Comparison of ENCODE assay signal across 14 cellular contexts in the genomic region with DNA sequence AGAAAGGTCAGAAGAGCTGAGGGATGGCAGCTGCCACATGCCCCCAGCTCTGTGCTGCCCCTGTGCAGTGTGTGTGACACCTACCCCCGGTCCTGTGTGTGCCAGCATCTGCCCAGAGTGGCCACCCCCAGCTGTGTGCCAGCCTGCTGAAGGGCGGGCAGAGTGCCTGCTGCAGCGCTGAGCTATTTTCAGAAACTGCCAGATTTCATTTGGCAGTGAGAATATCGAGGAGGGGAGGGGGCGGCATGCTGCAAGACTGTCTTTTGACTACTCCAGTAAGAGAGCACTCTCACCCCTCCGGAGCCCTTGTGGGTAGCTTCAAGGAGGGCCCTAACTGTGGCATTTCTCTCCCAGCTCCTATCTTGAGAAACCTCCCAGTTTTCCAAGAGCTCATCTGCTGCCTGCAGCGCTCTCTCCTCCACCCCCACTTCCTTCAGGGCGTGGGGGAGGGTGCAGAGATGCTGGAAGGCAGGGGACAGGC. TPM values are rescaled to one million over a fixed set of nuclear protein-coding genes. Genes with fewer than 3 reads are reported as not detected.
DNase-seq lines count a peak whose midpoint lies in the region; ATAC-seq and TF ChIP-seq lines count a peak whose summit lies in the region.
"Had no signal": no experiment of that assay in that cellular context is flagged by ENCODE, and none has a peak within 500 bp of the region (broad histone marks: within the 10 kb centered on the region; RNA-seq: fewer than 3 reads in every experiment).

No MANE protein-coding gene starts in this region.

- DNase-seq in activated naive CD4-positive, alpha-beta T cell treated with anti-CD3 and anti-CD28 coated beads, Interleukin-2, amount 50 U/mL, for 72 hours (ENCODE audit: low spot score in 2 of 2) = no peak
- DNase-seq in activated naive CD4-positive, alpha-beta T cell treated with Interleukin-2 at 50 U/mL for 16 hours = no peak
- DNase-seq in Right ventricle myocardium inferior (ENCODE audit: missing footprints) (peak; percentile 86), testis (peak; percentile 39), mesenchymal stem cell (no peak), mucosa of gallbladder (ENCODE audit: low spot score) (no peak), GM19240 (ENCODE audit: insufficient read length, low spot score) (no peak)
- no peak for DNase-seq in naive thymus-derived CD8-positive, alpha-beta T cell
- DNase-seq: kidney glomerular epithelial cell; retina; stimulated activated CD4-positive, alpha-beta T cell treated with anti-CD3 and anti-CD28 coated beads, Interleukin-2, amount 100 ng/mL, for 48 hours had no signal

- no peak overlapping the region for H4K91ac ChIP-seq in mesenchymal stem cell (ENCODE audit: low read length)

- ATAC-seq in activated naive CD4-positive, alpha-beta T cell treated with anti-CD3 and anti-CD28 coated beads, Interleukin-2, amount 50 U/mL, for 72 hours = no peak
- peak; percentile 87 for ATAC-seq in Right ventricle myocardium inferior
- ATAC-seq in naive thymus-derived CD8-positive, alpha-beta T cell = no peak

- H3K18ac ChIP-seq in mesenchymal stem cell (ENCODE audit: low read depth in 1 of 2, low read length in 2 of 2) = no peak overlapping the region

- no peak overlapping the region for H3K4me3 Mint-ChIP-seq in naive thymus-derived CD8-positive, alpha-beta T cell
- H3K4me3 Mint-ChIP-seq: IgD-negative memory B cell; T-helper 1 cell treated with Interleukin-12 subunit alpha and Interleukin-12 subunit beta and Interleukin-4 antibody, amounts not matched to agents 30 μg/mL and 1 μg/mL, for 36 hours had no signal

- H3K9ac ChIP-seq in mesenchymal stem cell (ENCODE audit: low read length) = no peak overlapping the region

- H2BK12ac ChIP-seq in mesenchymal stem cell (ENCODE audit: low read length in 2 of 2) = no peak overlapping the region

- H3K27ac ChIP-seq in testis (no peak overlapping the region), mesenchymal stem cell (ENCODE audit: low read length, poor library complexity, severe bottlenecking) (no peak overlapping the region)
- H3K27ac ChIP-seq: epithelial cell of prostate had no signal

- H2AFZ ChIP-seq in mesenchymal stem cell (ENCODE audit: low read depth, low read length) = no peak overlapping the region

- 56 to 64% methylated on average over 6 to 8 of the region's 8 CpGs for WGBS in testis, 2 donors
- WGBS in mesenchymal stem cell = 96% methylated on average over 5 of the region's 8 CpGs

- H3K4me2 ChIP-seq in mesenchymal stem cell (ENCODE audit: low read length, poor library complexity, severe bottlenecking) = no peak overlapping the region

- H3K9me3 Mint-ChIP-seq in activated naive CD4-positive, alpha-beta T cell treated with anti-CD3 and anti-CD28 coated beads, Interleukin-2, amount 50 U/mL, for 72 hours = no peaks in the 10 kb centered on the region
- no peaks in the 10 kb centered on the region for H3K9me3 Mint-ChIP-seq in naive thymus-derived CD8-positive, alpha-beta T cell
- H3K9me3 Mint-ChIP-seq: IgD-negative memory B cell; T-helper 1 cell treated with Interleukin-12 subunit alpha and Interleukin-12 subunit beta and Interleukin-4 antibody, amounts not matched to agents 30 μg/mL and 1 μg/mL, for 36 hours had no signal

- H2BK120ac ChIP-seq in mesenchymal stem cell (ENCODE audit: low read depth, low read length) = no peak overlapping the region

- H2BK5ac ChIP-seq in mesenchymal stem cell (ENCODE audit: low read depth, low read length, poor library complexity, severe bottlenecking) = no peak overlapping the region

- no peak overlapping the region for H4K8ac ChIP-seq in mesenchymal stem cell (ENCODE audit: low read length)

- H3K14ac ChIP-seq in mesenchymal stem cell (ENCODE audit: low read length in 2 of 2) = no peak overlapping the region

- H3K79me1 ChIP-seq in mesenchymal stem cell (replicated peaks; ENCODE audit: low read length, poor library complexity, severe bottlenecking) = no peaks in the 10 kb centered on the region

- H3K27ac Mint-ChIP-seq in activated naive CD4-positive, alpha-beta T cell treated with anti-CD3 and anti-CD28 coated beads, Interleukin-2, amount 50 U/mL, for 72 hours = peak overlapping the region; percentile 44 to 69
- peak overlapping the region in 7 of 10 donors; percentile 19 to 83 (median 62) for H3K27ac Mint-ChIP-seq in naive thymus-derived CD8-positive, alpha-beta T cell
- H3K27ac Mint-ChIP-seq: IgD-negative memory B cell; T-helper 1 cell treated with Interleukin-12 subunit alpha and Interleukin-12 subunit beta and Interleukin-4 antibody, amounts not matched to agents 30 μg/mL and 1 μg/mL, for 36 hours had no signal

- POLR2A ChIA-PET in naive thymus-derived CD8-positive, alpha-beta T cell (lab: Charles Lee) = interaction anchor here (1.0 kb wide), 1 partner anchor 9 kb away, joined by 3 read pairs; no protein-coding TSS in a partner anchor

- peaks cover 7% of the 10 kb centered on the region for H3K4me1 ChIP-seq in testis
- H3K4me1 ChIP-seq in mesenchymal stem cell (ENCODE audit: control insufficient read depth, insufficient read depth, low read depth, low read length) = peaks cover 3% of the 10 kb centered on the region

- no peak overlapping the region for H2AK5ac ChIP-seq in mesenchymal stem cell (ENCODE audit: low read length, severe bottlenecking)

- no peak overlapping the region for H3K23ac ChIP-seq in mesenchymal stem cell (ENCODE audit: low read length in 2 of 2)

- H3K4ac ChIP-seq in mesenchymal stem cell (ENCODE audit: low read depth in 1 of 2, low read length in 2 of 2) = no peak overlapping the region

- TF ChIP-seq POLR2A in testis (IDR thresholded peaks at IDR 0.05) = no peak

- H3K36me3 Mint-ChIP-seq in activated naive CD4-positive, alpha-beta T cell treated with anti-CD3 and anti-CD28 coated beads, Interleukin-2, amount 50 U/mL, for 72 hours = peaks cover 2 to 8% of the 10 kb centered on the region in 2 donors
- peaks cover 0 to 43% (median 0%) of the 10 kb centered on the region in 3 donors for H3K36me3 Mint-ChIP-seq in naive thymus-derived CD8-positive, alpha-beta T cell

- intact Hi-C loops in Right ventricle myocardium inferior (cut with DNase I) (loop anchor here (1.0 kb wide), 2 partner anchors 24 to 30 kb away; no protein-coding TSS in a partner anchor), testis (cut with DNase I; ENCODE audit: low total_unique reads) (no loop called here)

- H3K36me3 ChIP-seq in testis (ENCODE audit: low read depth, missing control alignments) (no peaks in the 10 kb centered on the region), mesenchymal stem cell (ENCODE audit: control insufficient read depth in 1 of 2, insufficient read depth in 2 of 2, low read depth in 1 of 2, low read length in 2 of 2) (peaks cover 40 to 60% of the 10 kb centered on the region in 2 experiments)

- H3K27me3 ChIP-seq in testis (no peaks in the 10 kb centered on the region), mesenchymal stem cell (ENCODE audit: control insufficient read depth in 1 of 2, insufficient read depth in 1 of 2, low read length in 2 of 2) (peaks cover 0 to 9% of the 10 kb centered on the region in 2 experiments)

- H3K27me3 Mint-ChIP-seq in naive thymus-derived CD8-positive, alpha-beta T cell = no peaks in the 10 kb centered on the region
- H3K27me3 Mint-ChIP-seq: IgD-negative memory B cell had no signal

- H2BK15ac ChIP-seq in mesenchymal stem cell (ENCODE audit: low read depth, poor library complexity, severe bottlenecking) = no peak overlapping the region

- TF ChIP-seq CTCF in testis (IDR thresholded peaks at IDR 0.05) = no peak

- no peaks in the 10 kb centered on the region for H3K9me3 ChIP-seq in testis
- no peaks in the 10 kb centered on the region for H3K9me3 ChIP-seq in mesenchymal stem cell (ENCODE audit: control insufficient read depth, low read length)

- H3K4me1 Mint-ChIP-seq in naive thymus-derived CD8-positive, alpha-beta T cell = peaks cover 0 to 7% (median 3%) of the 10 kb centered on the region in 4 donors
- H3K4me1 Mint-ChIP-seq: IgD-negative memory B cell had no signal

- H3K4me3 ChIP-seq in testis (no peak overlapping the region), mesenchymal stem cell (ENCODE audit: insufficient read depth in 1 of 2, low read depth in 1 of 2, low read length in 2 of 2) (no peak overlapping the region)

RNA-seq across cellular contexts. Expression of gene DOCK3, which starts 25.2 kb away (rescaled TPM):
- total RNA-seq in activated naive CD4-positive, alpha-beta T cell treated with anti-CD3 and anti-CD28 coated beads, Interleukin-2, amount 50 U/mL, for 72 hours = 1 to 10 TPM; 4.1 to 4.8 TPM
- total RNA-seq in Right ventricle myocardium inferior = 3.9 TPM
- total RNA-seq in naive thymus-derived CD8-positive, alpha-beta T cell = 1 to 10 TPM; 1.5 to 1.9 TPM
- under 1 TPM; 0.14 to 0.63 (median 0.22) TPM for polyA plus RNA-seq in naive thymus-derived CD8-positive, alpha-beta T cell
- 10 to 100 TPM; 11.2 to 11.7 TPM for total RNA-seq in testis
- 8.4 TPM for polyA plus RNA-seq in testis (ENCODE audit: insufficient read depth, low read depth, low replicate concordance)
- polyA plus RNA-seq in mesenchymal stem cell (2013, experiment 1 of 2) = 0.17 TPM
- polyA plus RNA-seq in mesenchymal stem cell (2013, experiment 2 of 2) = 0.16 TPM
- total RNA-seq in mucosa of gallbladder = 1.3 TPM
- polyA plus RNA-seq: IgD-negative memory B cell had no signal

RNA-seq across cellular contexts. Expression of gene MAPKAPK3, which starts 32.5 kb away (rescaled TPM):
- 100 to 1,000 TPM in 1 of 2 donors, 10 to 100 TPM in 1; 94.3 to 153 TPM for total RNA-seq in activated naive CD4-positive, alpha-beta T cell treated with anti-CD3 and anti-CD28 coated beads, Interleukin-2, amount 50 U/mL, for 72 hours
- total RNA-seq in Right ventricle myocardium inferior = 412 TPM
- 10 to 100 TPM; 27.5 TPM for total RNA-seq in naive thymus-derived CD8-positive, alpha-beta T cell
- 10 to 100 TPM; 42.4 to 48.2 (median 48.1) TPM for polyA plus RNA-seq in naive thymus-derived CD8-positive, alpha-beta T cell
- 10 to 100 TPM; 19.1 to 27.1 TPM for total RNA-seq in testis
- polyA plus RNA-seq in testis (ENCODE audit: insufficient read depth, low read depth, low replicate concordance) = 21.4 TPM
- 28.7 TPM for polyA plus RNA-seq in mesenchymal stem cell (2013, experiment 1 of 2)
- polyA plus RNA-seq in mesenchymal stem cell (2013, experiment 2 of 2) = 28.9 TPM
- 27.4 TPM for total RNA-seq in mucosa of gallbladder

RNA-seq across cellular contexts. Expression of gene CISH, which starts 37.9 kb away (rescaled TPM):
- total RNA-seq in activated naive CD4-positive, alpha-beta T cell treated with anti-CD3 and anti-CD28 coated beads, Interleukin-2, amount 50 U/mL, for 72 hours = 100 to 1,000 TPM; 222 to 258 TPM
- total RNA-seq in Right ventricle myocardium inferior (13.2 TPM), testis (1 to 10 TPM; 1.3 to 3.7 TPM), mucosa of gallbladder (6.2 TPM)
- total RNA-seq in naive thymus-derived CD8-positive, alpha-beta T cell = 1 to 10 TPM; 8.1 to 8.8 TPM
- polyA plus RNA-seq in naive thymus-derived CD8-positive, alpha-beta T cell = 100 to 1,000 TPM in 2 of 3 donors, 10 to 100 TPM in 1; 16.3 to 135 (median 100) TPM
- polyA plus RNA-seq in testis (ENCODE audit: insufficient read depth, low read depth, low replicate concordance) = 5.8 TPM
- 2.9 TPM for polyA plus RNA-seq in mesenchymal stem cell (2013, experiment 1 of 2)
- 2.9 TPM for polyA plus RNA-seq in mesenchymal stem cell (2013, experiment 2 of 2)

Comparison
In these comparisons a context has a peak if more than half of its experiments do, and no peak if none do; other contexts are left out.
1. DNase-seq: peak in Right ventricle myocardium inferior (single experiment) and testis (single experiment); none in activated naive CD4-positive, alpha-beta T cell treated with anti-CD3 and anti-CD28 coated beads, Interleukin-2, amount 50 U/mL, for 72 hours (0 of 2), activated naive CD4-positive, alpha-beta T cell treated with Interleukin-2 at 50 U/mL for 16 hours (single experiment), naive thymus-derived CD8-positive, alpha-beta T cell (0 of 10), mesenchymal stem cell (single experiment), mucosa of gallbladder (single experiment) and GM19240 (single experiment).
2. RNA of gene CISH, which starts 37.9 kb away (total RNA-seq): 222 to 258 TPM in activated naive CD4-positive, alpha-beta T cell treated with anti-CD3 and anti-CD28 coated beads, Interleukin-2, amount 50 U/mL, for 72 hours; 13.2 TPM in Right ventricle myocardium inferior (single experiment), 8.1 to 8.8 TPM in naive thymus-derived CD8-positive, alpha-beta T cell, 6.2 TPM in mucosa of gallbladder (single experiment) and 1.3 to 3.7 TPM in testis; every median in the first group is over 10 times any median in the second.